ENCODE assay signal across 1 cellular context in genomic region chr6:30717129-30717844, GRCh38.
TF ChIP-seq lines count a peak whose summit lies in the region.

TSS of gene MDC1 (minus strand) at chr6:30717281. CDS start at chr6:30715175, 2,106 bp downstream.

TF ChIP-seq in HepG2, 621 proteins besides CTCF, POLR2A, EP300 and RAD21 (continued from another document):
- TF ChIP-seq FUBP1 (CRISPR knock-in tag; IDR thresholded peaks at IDR 0.05; ENCODE audit: borderline replicate concordance): 0 out of 2 replicates have a peak, but pooled peaks have one; percentile 65
- peak; percentile 85 for TF ChIP-seq PRDM4 (CRISPR knock-in tag; IDR thresholded peaks at IDR 0.05; ENCODE audit: borderline replicate concordance)
- peak; percentile 89 for TF ChIP-seq ZNF414 (CRISPR knock-in tag; IDR thresholded peaks at IDR 0.05)
- TF ChIP-seq ZNF782 (CRISPR knock-in tag; IDR thresholded peaks at IDR 0.05; ENCODE audit: borderline replicate concordance): peak; percentile 93; the same call in 1 of the 2 replicates
- peak; percentile 95 for TF ChIP-seq ZSCAN29 (CRISPR knock-in tag; conservative IDR thresholded peaks at IDR 0.05)
- peak; percentile 98 for TF ChIP-seq ZNF792 (CRISPR knock-in tag; IDR thresholded peaks at IDR 0.05)
- TF ChIP-seq ETV6 (CRISPR knock-in tag; conservative IDR thresholded peaks at IDR 0.05): peak; percentile 81; the same call in 1 of the 2 replicates
- peak; percentile 92 for TF ChIP-seq RFXAP (CRISPR knock-in tag; IDR thresholded peaks at IDR 0.05; ENCODE audit: borderline replicate concordance)
- TF ChIP-seq, protein P1, sequence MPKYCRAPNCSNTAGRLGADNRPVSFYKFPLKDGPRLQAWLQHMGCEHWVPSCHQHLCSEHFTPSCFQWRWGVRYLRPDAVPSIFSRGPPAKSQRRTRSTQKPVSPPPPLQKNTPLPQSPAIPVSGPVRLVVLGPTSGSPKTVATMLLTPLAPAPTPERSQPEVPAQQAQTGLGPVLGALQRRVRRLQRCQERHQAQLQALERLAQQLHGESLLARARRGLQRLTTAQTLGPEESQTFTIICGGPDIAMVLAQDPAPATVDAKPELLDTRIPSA (CRISPR knock-in tag; IDR thresholded peaks at IDR 0.05; ENCODE audit: borderline replicate concordance): peak; percentile 72; the same call in 1 of the 2 replicates
- peak; percentile 89 for TF ChIP-seq SKIL (CRISPR knock-in tag; IDR thresholded peaks at IDR 0.05; ENCODE audit: borderline replicate concordance)
- TF ChIP-seq ZNF251 (CRISPR knock-in tag; IDR thresholded peaks at IDR 0.05): peak; percentile 83; the same call in 1 of the 2 replicates
